Comparison of ENCODE assay signal across 8 cellular contexts in genomic region chr6:106974999-106975698, GRCh38. TPM values are rescaled to one million over a fixed set of nuclear protein-coding genes. Genes with fewer than 3 reads are reported as not detected.
DNase-seq lines count a peak whose midpoint lies in the region; ATAC-seq and TF ChIP-seq lines count a peak whose summit lies in the region.

No MANE protein-coding gene starts in this region.

- peaks cover 5 to 20% of the 10 kb centered on the region in 2 experiments; a peak in 3 of 4 replicates for H3K4me1 ChIP-seq in HCT116 (ENCODE audit: control insufficient read depth in 1 of 2, insufficient read depth in 2 of 2, low read length in 2 of 2)
- H3K4me1 ChIP-seq in heart right ventricle: peaks cover 5 to 26% (median 20%) of the 10 kb centered on the region in 9 donors

- peak overlapping the region; percentile 95 for H3K4me2 ChIP-seq in HCT116 (ENCODE audit: low read length)

- no peaks in the 10 kb centered on the region for H4K20me1 ChIP-seq in HCT116 (ENCODE audit: insufficient read depth)

- no peaks in the 10 kb centered on the region for H3K9me2 ChIP-seq in HCT116 (ENCODE audit: insufficient read depth)

- 0 to 1% methylated on average over 77 to 85 of the region's 85 CpGs for WGBS in heart right ventricle, 2 donors

- peak; percentile 62 for TF ChIP-seq RAD21 in HCT116 (IDR thresholded peaks at IDR 0.05; ENCODE audit: low read depth)

- H3K4me3 ChIP-seq in HCT116 (replicated peaks in 1 of 2; ENCODE audit: low read depth in 1 of 2, low read length in 2 of 2): peak overlapping the region; percentile 65 to 73
- peak overlapping the region; percentile 20 to 73 (median 54) for H3K4me3 ChIP-seq in heart right ventricle

- no peak for TF ChIP-seq POLR2A in HCT116 (IDR thresholded peaks at IDR 0.05; ENCODE audit: borderline replicate concordance, extremely low read depth, insufficient read depth, insufficient read length)

- peak overlapping the region; percentile 97 for H2AFZ ChIP-seq in HCT116 (ENCODE audit: low read depth, low read length, poor library complexity, severe bottlenecking)

- H3K27me3 Mint-ChIP-seq in activated T-cell treated with anti-CD3 and anti-CD28 coated beads, Interleukin-2, amount 50 U/mL, for 24 hours: peaks cover 68% of the 10 kb centered on the region

- peak; percentile 88 for ATAC-seq in HCT116
- peak in 6 of 8 donors; percentile 62 to 87 (median 68) for ATAC-seq in heart right ventricle

- RAD21 ChIA-PET in HCT116 (lab: Charles Lee; ENCODE audit: low non-redundant PET in 1 of 2, low total read pairs in 2 of 2, uncharacterized antibody in 2 of 2, unreplicated experiment in 2 of 2): interaction anchor here in 1 of 2 experiments (0.6 kb wide), 1 partner anchor 92 kb away, joined by 3 read pairs; no protein-coding TSS in a partner anchor

- no peaks in the 10 kb centered on the region for H3K79me2 ChIP-seq in HCT116 (ENCODE audit: insufficient read depth, low read length)

- peaks cover 14% of the 10 kb centered on the region for H3K4me1 Mint-ChIP-seq in activated T-cell treated with anti-CD3 and anti-CD28 coated beads, Interleukin-2, amount 50 U/mL, for 24 hours (ENCODE audit: low read depth)

- peak; percentile 73 to 82 (median 77) for DNase-seq in NCI-H1417 (lab: John Stamatoyannopoulos, UW)
- no peak for DNase-seq in NCI-H1417 treated with DMSO at 0.1 percent for 48 hours (lab: John Stamatoyannopoulos, UW)
- no peak for DNase-seq in HCT116 (ENCODE audit: low read depth, low spot score)
- DNase-seq in NCI-H146 treated with DMSO at 0.1 percent for 48 hours (lab: John Stamatoyannopoulos, UW; ENCODE audit: unreplicated experiment): peak; percentile 45
- peak; percentile 51 for DNase-seq in activated T-cell treated with anti-CD3 and anti-CD28 coated beads, Interleukin-2, amount 50 U/mL, for 24 hours
- peak; percentile 7 to 31 for DNase-seq in heart right ventricle
- DNase-seq in retina: peak; percentile 88
- no peak for DNase-seq in inferior parietal cortex (ENCODE audit: extremely low spot score)

- H3K9me3 ChIP-seq in HCT116 (ENCODE audit: control insufficient read depth in 1 of 2, insufficient read depth in 1 of 2, low read depth in 1 of 2, low read length in 2 of 2) (no peaks in the 10 kb centered on the region), heart right ventricle (no peaks in the 10 kb centered on the region)

- CTCF ChIA-PET in HCT116 (lab: Charles Lee): no interaction called here

- no TSS peak for BruUV-seq in HCT116 (replicated peaks; lab: Mats Ljungman, UMichigan)

- POLR2A ChIA-PET in HCT116 (lab: Charles Lee): no interaction called here

- H3K27me3 ChIP-seq in HCT116 (ENCODE audit: insufficient read depth, low read length): no peaks in the 10 kb centered on the region
- peaks cover 27 to 95% (median 85%) of the 10 kb centered on the region in 7 donors for H3K27me3 ChIP-seq in heart right ventricle

- peak overlapping the region; percentile 57 for H3K9ac ChIP-seq in HCT116 (ENCODE audit: low read length)

- TF ChIP-seq CTCF in HCT116 (IDR thresholded peaks at IDR 0.05 in 2 of 3, conservative IDR thresholded peaks at IDR 0.05 in 1 of 3; ENCODE audit: borderline replicate concordance in 1 of 3, insufficient read depth in 1 of 3, low read depth in 2 of 3, low read length in 2 of 3): peak; percentile 10 to 39 (median 11); a peak in 1 of 6 replicates
- TF ChIP-seq CTCF in heart right ventricle (IDR thresholded peaks at IDR 0.05): peak in 3 of 9 donors; percentile 18 to 30 (median 23)

- peak overlapping the region; percentile 23; the same call in 1 of the 2 replicates for H3K27ac ChIP-seq in HCT116 (ENCODE audit: low read depth, low read length)
- no peak overlapping the region for H3K27ac ChIP-seq in heart right ventricle

- intact Hi-C loops in HCT116 (cut with micrococcal nuclease): loop anchor here (5.0 kb wide), 1 partner anchor 93 kb away; no protein-coding TSS in a partner anchor
- intact Hi-C loops in heart right ventricle (cut with DNase I): loop anchor here (5.0 to 10.0 kb wide), 9 partner anchors 360 to 640 kb away; no protein-coding TSS in a partner anchor

- H3K36me3 ChIP-seq in HCT116 (ENCODE audit: control insufficient read depth in 1 of 2, insufficient read depth in 2 of 2, low read length in 2 of 2) (no peaks in the 10 kb centered on the region), heart right ventricle (no peaks in the 10 kb centered on the region)

- H3K9me3 Mint-ChIP-seq in activated T-cell treated with anti-CD3 and anti-CD28 coated beads, Interleukin-2, amount 50 U/mL, for 24 hours: no peaks in the 10 kb centered on the region

- no peak overlapping the region for H3K27ac Mint-ChIP-seq in activated T-cell treated with anti-CD3 and anti-CD28 coated beads, Interleukin-2, amount 50 U/mL, for 24 hours

- peak overlapping the region; percentile 58 for H3K4me3 Mint-ChIP-seq in activated T-cell treated with anti-CD3 and anti-CD28 coated beads, Interleukin-2, amount 50 U/mL, for 24 hours

- H3K36me3 Mint-ChIP-seq in activated T-cell treated with anti-CD3 and anti-CD28 coated beads, Interleukin-2, amount 50 U/mL, for 24 hours (ENCODE audit: low read depth): no peaks in the 10 kb centered on the region

TF ChIP-seq in HCT116, 20 proteins besides CTCF, POLR2A, EP300 and RAD21:
- TF ChIP-seq ZNF274 (IDR thresholded peaks at IDR 0.05; ENCODE audit: low read depth, low read length): no peak
- TF ChIP-seq ZFX (IDR thresholded peaks at IDR 0.05): peak; percentile 27; the same call in 1 of the 2 replicates
- TF ChIP-seq MAX (IDR thresholded peaks at IDR 0.05): 0 out of 2 replicates have a peak, but pooled peaks have one; percentile 24
- no peak for TF ChIP-seq YY1 (IDR thresholded peaks at IDR 0.05; ENCODE audit: extremely low read depth, insufficient replicate concordance, low read depth, low read length)
- TF ChIP-seq CBX3 (IDR thresholded peaks at IDR 0.05; ENCODE audit: low read depth): no peak
- TF ChIP-seq CEBPB (IDR thresholded peaks at IDR 0.05; ENCODE audit: low read depth): no peak

RNA-seq across cellular contexts. Expression of gene CD24, which starts 0.6 kb away (rescaled TPM):
- 7.3 TPM for total RNA-seq in HCT116 (2021; ENCODE audit: unreplicated experiment)
- 3.0 and 3.6 TPM in 2 replicates for polyA plus RNA-seq in HCT116 (2012)
- 1 to 10 TPM in 1 of 10 donors, under 1 TPM in 7, not detected in 2; 0.17 to 1.6 (median 0.64) TPM for total RNA-seq in heart right ventricle
- polyA plus RNA-seq in heart right ventricle: under 1 TPM; 0.42 to 0.59 TPM

RNA-seq across cellular contexts. Expression of gene MTRES1, which starts 52.9 kb away (rescaled TPM):
- total RNA-seq in HCT116 (2021; ENCODE audit: unreplicated experiment): 12.7 TPM
- 3.1 and 6.4 TPM in 2 replicates for polyA plus RNA-seq in HCT116 (2012)
- total RNA-seq in heart right ventricle: 10 to 100 TPM; 24.8 to 39.1 (median 35.7) TPM
- 10 to 100 TPM; 26.5 to 72.1 TPM for polyA plus RNA-seq in heart right ventricle

Comparison
In these comparisons a context has a peak if more than half of its experiments do, and no peak if none do; other contexts are left out.
1. DNase-seq: peak in NCI-H1417 (3 of 3), NCI-H146 treated with DMSO at 0.1 percent for 48 hours (single experiment), activated T-cell treated with anti-CD3 and anti-CD28 coated beads, Interleukin-2, amount 50 U/mL, for 24 hours (single experiment), heart right ventricle (2 of 2) and retina (single experiment); none in NCI-H1417 treated with DMSO at 0.1 percent for 48 hours (single experiment), HCT116 (single experiment) and inferior parietal cortex (single experiment).